1 cellular context compared by ENCODE assay signal in the genomic region with DNA sequence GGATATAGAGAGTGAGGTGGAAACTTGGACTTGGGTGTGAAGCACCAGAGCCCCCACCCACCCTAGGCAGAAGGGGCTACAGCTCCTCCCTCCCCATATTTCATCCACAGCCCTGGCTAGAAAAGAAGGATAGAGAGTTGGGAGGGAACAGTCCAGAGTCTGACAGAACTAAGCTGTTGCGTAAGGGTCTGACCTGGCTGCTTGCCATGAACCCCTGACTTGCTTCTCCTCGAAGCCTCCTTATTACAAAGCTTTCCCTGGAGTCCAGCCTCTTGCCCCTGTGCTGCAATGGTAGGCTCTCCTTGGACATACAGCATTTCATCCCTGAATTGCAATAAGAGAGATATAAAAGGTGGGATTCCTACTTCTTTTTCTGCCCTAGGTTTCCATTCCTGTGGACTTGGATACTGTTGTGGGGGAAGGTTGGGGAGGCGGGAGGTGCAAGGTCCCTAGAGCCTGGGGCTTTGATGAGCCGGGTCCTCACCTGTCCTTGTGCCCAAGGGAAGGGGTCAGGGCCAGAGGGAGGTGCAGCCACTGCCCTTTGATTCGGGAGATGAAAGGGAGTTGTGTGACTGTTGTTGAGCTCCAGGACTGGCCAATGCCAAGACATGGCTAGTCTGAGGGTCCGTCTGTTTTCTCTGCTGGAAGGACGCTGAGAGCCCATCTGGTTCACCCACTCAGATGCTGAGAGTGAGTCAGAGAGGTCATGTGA.
TF ChIP-seq lines count a peak whose summit lies in the region.

No MANE protein-coding gene starts in this region.

TF ChIP-seq in IMR-90, 13 proteins besides CTCF, POLR2A, EP300 and RAD21:
- TF ChIP-seq RFX5 (IDR thresholded peaks at IDR 0.05; ENCODE audit: low read depth, low read length): no peak
- TF ChIP-seq MXI1 (IDR thresholded peaks at IDR 0.05; ENCODE audit: borderline replicate concordance, low read depth, low read length): no peak
- TF ChIP-seq, protein P1, sequence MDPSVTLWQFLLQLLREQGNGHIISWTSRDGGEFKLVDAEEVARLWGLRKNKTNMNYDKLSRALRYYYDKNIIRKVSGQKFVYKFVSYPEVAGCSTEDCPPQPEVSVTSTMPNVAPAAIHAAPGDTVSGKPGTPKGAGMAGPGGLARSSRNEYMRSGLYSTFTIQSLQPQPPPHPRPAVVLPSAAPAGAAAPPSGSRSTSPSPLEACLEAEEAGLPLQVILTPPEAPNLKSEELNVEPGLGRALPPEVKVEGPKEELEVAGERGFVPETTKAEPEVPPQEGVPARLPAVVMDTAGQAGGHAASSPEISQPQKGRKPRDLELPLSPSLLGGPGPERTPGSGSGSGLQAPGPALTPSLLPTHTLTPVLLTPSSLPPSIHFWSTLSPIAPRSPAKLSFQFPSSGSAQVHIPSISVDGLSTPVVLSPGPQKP (IDR thresholded peaks at IDR 0.05; ENCODE audit: borderline replicate concordance, low read depth, low read length): no peak
- no peak for TF ChIP-seq MAFK (IDR thresholded peaks at IDR 0.05; ENCODE audit: low read depth, low read length)
- TF ChIP-seq MAZ (IDR thresholded peaks at IDR 0.05; ENCODE audit: borderline replicate concordance, low read depth, low read length): no peak
- TF ChIP-seq SMC3 (IDR thresholded peaks at IDR 0.05; ENCODE audit: low read depth, low read length): no peak
- no peak for TF ChIP-seq BHLHE40 (IDR thresholded peaks at IDR 0.05; ENCODE audit: low read depth, low read length)
- TF ChIP-seq USF2 (IDR thresholded peaks at IDR 0.05; ENCODE audit: low read depth, low read length): peak; percentile 87
- no peak for TF ChIP-seq CHD1 (IDR thresholded peaks at IDR 0.05; ENCODE audit: low read depth, low read length)
- no peak for TF ChIP-seq FOS (IDR thresholded peaks at IDR 0.05; ENCODE audit: low read depth, low read length)
- no peak for TF ChIP-seq NFE2L2 (IDR thresholded peaks at IDR 0.05; ENCODE audit: low read depth, low read length)
- peak; percentile 70 for TF ChIP-seq CEBPB (IDR thresholded peaks at IDR 0.05; ENCODE audit: low read depth, low read length)
TF ChIP-seq in IMR-90: peak in this region for 2.
